In genomic region chr22:20444325-20444724, GRCh38 we compare ENCODE assay signal across 26 cellular contexts. TPM values are rescaled to one million over a fixed set of nuclear protein-coding genes. Genes with fewer than 3 reads are reported as not detected.
DNase-seq lines count a peak whose midpoint lies in the region; ATAC-seq, FAIRE-seq and TF ChIP-seq lines count a peak whose summit lies in the region.
"Had no signal": no experiment of that assay in that cellular context is flagged by ENCODE, and none has a peak within 500 bp of the region (broad histone marks: within the 10 kb centered on the region; RNA-seq: fewer than 3 reads in every experiment).

No MANE protein-coding gene starts in this region.

- TF ChIP-seq CTCF in chondrocyte (IDR thresholded peaks at IDR 0.05) = no peak
- TF ChIP-seq CTCF in kidney (IDR thresholded peaks at IDR 0.05; ENCODE audit: borderline replicate concordance, extremely low read depth, insufficient read depth) = no peak
- TF ChIP-seq CTCF in spleen (IDR thresholded peaks at IDR 0.05 in 8 of 11, conservative IDR thresholded peaks at IDR 0.05 in 3 of 11) = no peak
- no peak for TF ChIP-seq CTCF in endodermal cell (conservative IDR thresholded peaks at IDR 0.05)

- H3K36me3 Mint-ChIP-seq in chondrocyte (ENCODE audit: low read depth) = peaks cover 10% of the 10 kb centered on the region
- peaks cover 2 to 6% of the 10 kb centered on the region in 2 donors for H3K36me3 Mint-ChIP-seq in activated T-cell treated with anti-CD3 and anti-CD28 coated beads, Interleukin-2, amount 50 U/mL, for 72 hours (ENCODE audit: insufficient read depth in 2 of 2)
- H3K36me3 Mint-ChIP-seq in endodermal cell (ENCODE audit: low read depth) = peaks cover 15% of the 10 kb centered on the region

- H3K9me3 ChIP-seq in kidney (ENCODE audit: control insufficient read depth in 1 of 2, low read length in 2 of 2) (no peaks in the 10 kb centered on the region), spleen (no peaks in the 10 kb centered on the region), endodermal cell (ENCODE audit: control insufficient read depth, low read length) (no peaks in the 10 kb centered on the region)
- H3K9me3 ChIP-seq: A549; BE2C; BLaER1 treated with 17β-estradiol and CSF1 and Interleukin-3, amounts not matched to agents 10 nM and 100 nM had no signal

- H3K27me3 Mint-ChIP-seq in chondrocyte (ENCODE audit: low read depth) (no peaks in the 10 kb centered on the region), endodermal cell (ENCODE audit: insufficient read depth) (peaks cover 2% of the 10 kb centered on the region)
- no peaks in the 10 kb centered on the region for H3K27me3 Mint-ChIP-seq in activated T-cell treated with anti-CD3 and anti-CD28 coated beads, Interleukin-2, amount 50 U/mL, for 72 hours (ENCODE audit: low read depth)

- H3K4me3 ChIP-seq in kidney (ENCODE audit: low read length in 2 of 2) = no peak overlapping the region
- H3K4me3 ChIP-seq in spleen = no peak overlapping the region
- H3K4me3 ChIP-seq in endodermal cell (ENCODE audit: low read length) = no peak overlapping the region
- H3K4me3 ChIP-seq: A549; BLaER1 treated with 17β-estradiol and CSF1 and Interleukin-3, amounts not matched to agents 10 nM and 100 nM; GM23248 had no signal

- intact Hi-C loops in kidney (cut with DNase I) (no loop called here), spleen (cut with DNase I; ENCODE audit: low total_unique reads) (no loop called here)

- H3K27ac ChIP-seq in kidney (ENCODE audit: low read depth in 2 of 2, low read length in 2 of 2) = no peak overlapping the region
- no peak overlapping the region for H3K27ac ChIP-seq in spleen
- H3K27ac ChIP-seq in endodermal cell (ENCODE audit: low read depth, low read length) = no peak overlapping the region
- H3K27ac ChIP-seq: A549; BLaER1 treated with 17β-estradiol and CSF1 and Interleukin-3, amounts not matched to agents 10 nM and 100 nM; GM23248 had no signal

- no peak overlapping the region for H3K9ac ChIP-seq in kidney (ENCODE audit: low read length in 2 of 2)
- no peak overlapping the region for H3K9ac ChIP-seq in endodermal cell (ENCODE audit: extremely low read depth, low read length, poor library complexity, severe bottlenecking)
- H3K9ac ChIP-seq: BLaER1 treated with 17β-estradiol and CSF1 and Interleukin-3, amounts not matched to agents 10 nM and 100 nM; GM23248 had no signal

- H3K36me3 ChIP-seq in kidney (ENCODE audit: control insufficient read depth in 1 of 2, insufficient read depth in 2 of 2, low read length in 2 of 2) = peaks cover 8 to 10% of the 10 kb centered on the region in 2 donors
- H3K36me3 ChIP-seq in spleen = peaks cover 0 to 66% (median 36%) of the 10 kb centered on the region in 6 donors
- peaks cover 23% of the 10 kb centered on the region for H3K36me3 ChIP-seq in endodermal cell (ENCODE audit: control insufficient read depth, insufficient read depth, low read length)
- H3K36me3 ChIP-seq: BE2C had no signal

- H3K4me3 Mint-ChIP-seq in chondrocyte (ENCODE audit: unreplicated experiment) (no peak overlapping the region), endodermal cell (no peak overlapping the region)
- no peak overlapping the region for H3K4me3 Mint-ChIP-seq in activated T-cell treated with anti-CD3 and anti-CD28 coated beads, Interleukin-2, amount 50 U/mL, for 72 hours
- H3K4me3 Mint-ChIP-seq: CD4-positive, alpha-beta memory T cell; H9 had no signal

- H3K27me3 ChIP-seq in spleen (replicated peaks in 1 of 7) = no peaks in the 10 kb centered on the region
- H3K27me3 ChIP-seq in endodermal cell (ENCODE audit: control insufficient read depth, insufficient read depth, low read length, poor library complexity, severe bottlenecking) = no peaks in the 10 kb centered on the region
- H3K27me3 ChIP-seq: BE2C had no signal

- WGBS in spleen, 5 donors = 95 to 98% (median 97%) methylated on average over 4 of the region's 4 CpGs
- 95 to 96% methylated on average over 4 of the region's 4 CpGs for WGBS in endodermal cell (ENCODE audit: insufficient coverage in 1 of 2, insufficient read length in 1 of 2), 2 experiments

- H3K9me3 Mint-ChIP-seq in chondrocyte (ENCODE audit: low read depth) (no peaks in the 10 kb centered on the region), endodermal cell (no peaks in the 10 kb centered on the region)
- no peaks in the 10 kb centered on the region for H3K9me3 Mint-ChIP-seq in activated T-cell treated with anti-CD3 and anti-CD28 coated beads, Interleukin-2, amount 50 U/mL, for 72 hours
- H3K9me3 Mint-ChIP-seq: CD4-positive, alpha-beta memory T cell; H9 had no signal

- H3K4me1 Mint-ChIP-seq in chondrocyte (ENCODE audit: low read depth) (peaks cover 8% of the 10 kb centered on the region), endodermal cell (no peaks in the 10 kb centered on the region)
- no peaks in the 10 kb centered on the region for H3K4me1 Mint-ChIP-seq in activated T-cell treated with anti-CD3 and anti-CD28 coated beads, Interleukin-2, amount 50 U/mL, for 72 hours (ENCODE audit: low read depth)

- H3K27ac Mint-ChIP-seq in chondrocyte (ENCODE audit: unreplicated experiment) (no peak overlapping the region), endodermal cell (no peak overlapping the region)
- H3K27ac Mint-ChIP-seq in activated T-cell treated with anti-CD3 and anti-CD28 coated beads, Interleukin-2, amount 50 U/mL, for 72 hours = no peak overlapping the region
- H3K27ac Mint-ChIP-seq: CD4-positive, alpha-beta memory T cell; H9 had no signal

- ATAC-seq in activated T-cell treated with anti-CD3 and anti-CD28 coated beads, Interleukin-2, amount 50 U/mL, for 72 hours (replicated peaks in 1 of 2) = no peak
- ATAC-seq: A549, HCT116 had no signal

- TF ChIP-seq POLR2A in spleen (IDR thresholded peaks at IDR 0.05) (no peak), GM12892 (IDR thresholded peaks at IDR 0.05; ENCODE audit: low read depth, low read length) (no peak)

- peak; percentile 39 for DNase-seq in activated effector memory CD4-positive, alpha-beta T cell treated with anti-CD3 and anti-CD28 coated beads, Interleukin-2, amount 50 U/mL, for 16 hours
- no peak for DNase-seq in activated effector memory CD4-positive, alpha-beta T cell treated with Interleukin-2 at 50 U/mL for 16 hours
- peak; percentile 13 for DNase-seq in chondrocyte (ENCODE audit: low spot score)
- peak; percentile 10 for DNase-seq in kidney
- peak; percentile 6 for DNase-seq in spleen
- no peak for DNase-seq in activated T-cell treated with anti-CD3 and anti-CD28 coated beads, Interleukin-2, amount 50 U/mL, for 72 hours
- no peak for DNase-seq in endodermal cell
- no peak for DNase-seq in GM12892 (ENCODE audit: insufficient read length)
- DNase-seq: 8988T; ACHN; AML-193; Calu3; CD4-positive, alpha-beta memory T cell; COR-L47; DMS53; DMS79 treated with DMSO at 0.1 percent for 48 hours; GF-D8; GM23248; H9 had no signal

- peaks cover 4 to 8% of the 10 kb centered on the region in 2 donors for H3K4me1 ChIP-seq in kidney (ENCODE audit: control insufficient read depth in 1 of 2, insufficient read depth in 1 of 2, low read depth in 1 of 2, low read length in 2 of 2)
- peaks cover 0 to 24% (median 3%) of the 10 kb centered on the region in 6 donors for H3K4me1 ChIP-seq in spleen
- no peaks in the 10 kb centered on the region for H3K4me1 ChIP-seq in endodermal cell (ENCODE audit: control insufficient read depth, insufficient read depth, low read length)
- H3K4me1 ChIP-seq: A549, BE2C had no signal

- FAIRE-seq in kidney (lab: Jason Lieb, UNC) (no peak), GM12892 (lab: Jason Lieb, UNC) (no peak)
- FAIRE-seq: A549, GM12891, GM19239, H1 had no signal

RNA-seq across cellular contexts. Expression of gene SCARF2, which starts 6.7 kb away (rescaled TPM):
- total RNA-seq in chondrocyte (56.5 to 88.8 TPM (median 86.5 TPM) in 3 replicates), kidney (12.3 TPM), spleen (10 to 100 TPM in 5 of 7 donors, 1 to 10 TPM in 2; 7.1 to 18.0 (median 10.6) TPM), endodermal cell (10 to 100 TPM; 19.8 to 20.3 TPM)
- polyA plus RNA-seq in kidney (ENCODE audit: insufficient read depth, low read depth, low replicate concordance) (5.0 TPM), spleen (1 to 10 TPM; 1.1 to 3.0 (median 1.2) TPM)
- 1 to 10 TPM; 1.0 to 1.4 TPM for total RNA-seq in activated T-cell treated with anti-CD3 and anti-CD28 coated beads, Interleukin-2, amount 50 U/mL, for 72 hours
- polyA plus RNA-seq in endodermal cell (2013, experiment 1 of 2) = 11.9 TPM
- 12.5 TPM for polyA plus RNA-seq in endodermal cell (2013, experiment 2 of 2)
- polyA plus RNA-seq in GM12892 (2012; ENCODE audit: missing spikeins) = not detected

RNA-seq across cellular contexts. Expression of gene ZNF74, which starts 50.4 kb away (rescaled TPM):
- total RNA-seq in chondrocyte (12.7 to 15.7 TPM (median 13.6 TPM) in 3 replicates), kidney (6.5 TPM), spleen (10 to 100 TPM in 2 of 7 donors, 1 to 10 TPM in 5; 6.2 to 11.7 (median 7.7) TPM), endodermal cell (10 to 100 TPM; 36.9 to 41.7 TPM)
- polyA plus RNA-seq in kidney (ENCODE audit: insufficient read depth, low read depth, low replicate concordance) (3.7 TPM), spleen (1 to 10 TPM; 3.4 to 5.6 (median 3.5) TPM)
- 10 to 100 TPM in 1 of 2 donors, 1 to 10 TPM in 1; 8.3 to 11.7 TPM for total RNA-seq in activated T-cell treated with anti-CD3 and anti-CD28 coated beads, Interleukin-2, amount 50 U/mL, for 72 hours
- 31.7 TPM for polyA plus RNA-seq in endodermal cell (2013, experiment 1 of 2)
- polyA plus RNA-seq in endodermal cell (2013, experiment 2 of 2) = 28.7 TPM
- 3.3 TPM for polyA plus RNA-seq in GM12892 (2012; ENCODE audit: missing spikeins)

RNA-seq across cellular contexts. Expression of gene KLHL22, which starts 51.3 kb away (rescaled TPM):
- 37.3 to 49.3 TPM (median 37.7 TPM) in 3 replicates for total RNA-seq in chondrocyte
- total RNA-seq in kidney = 22.4 TPM
- 24.3 TPM for polyA plus RNA-seq in kidney (ENCODE audit: insufficient read depth, low read depth, low replicate concordance)
- total RNA-seq in spleen = 10 to 100 TPM; 20.9 to 40.6 (median 36.0) TPM
- 10 to 100 TPM; 14.0 to 20.8 (median 15.4) TPM for polyA plus RNA-seq in spleen
- 10 to 100 TPM; 21.4 to 26.5 TPM for total RNA-seq in activated T-cell treated with anti-CD3 and anti-CD28 coated beads, Interleukin-2, amount 50 U/mL, for 72 hours
- 10 to 100 TPM; 26.5 to 32.8 TPM for total RNA-seq in endodermal cell
- 23.7 TPM for polyA plus RNA-seq in endodermal cell (2013, experiment 1 of 2)
- polyA plus RNA-seq in endodermal cell (2013, experiment 2 of 2) = 23.3 TPM
- 17.4 TPM for polyA plus RNA-seq in GM12892 (2012; ENCODE audit: missing spikeins)

Comparison
In these comparisons a context has a peak if more than half of its experiments do, and no peak if none do; other contexts are left out.
1. DNase-seq: peak in activated effector memory CD4-positive, alpha-beta T cell treated with anti-CD3 and anti-CD28 coated beads, Interleukin-2, amount 50 U/mL, for 16 hours (single experiment), chondrocyte (single experiment), kidney (single experiment) and spleen (single experiment); none in activated effector memory CD4-positive, alpha-beta T cell treated with Interleukin-2 at 50 U/mL for 16 hours (single experiment), activated T-cell treated with anti-CD3 and anti-CD28 coated beads, Interleukin-2, amount 50 U/mL, for 72 hours (0 of 2), endodermal cell (single experiment) and GM12892 (single experiment).